Comparison of ENCODE assay signal across 16 cellular contexts in genomic region chr6:90062667-90063066, GRCh38.
"Had no signal": no experiment of that assay in that cellular context is flagged by ENCODE, and none has a peak within 500 bp of the region (broad histone marks: within the 10 kb centered on the region; RNA-seq: fewer than 3 reads in every experiment).

No MANE protein-coding gene starts in this region.

- DNase-seq: activated CD4-positive, alpha-beta T cell treated with anti-CD3 and anti-CD28 coated beads for 1 hour; activated gamma-delta T cell; dorsolateral prefrontal cortex; head of caudate nucleus; stimulated activated CD4-positive, alpha-beta T cell treated with anti-CD3 and anti-CD28 coated beads, Interleukin-12 subunit alpha, Interleukin-12 subunit beta, amount 100 ng/mL, for 4 hours; stimulated activated CD4-positive, alpha-beta T cell treated with anti-CD3 and anti-CD28 coated beads, Interleukin-1b, Interleukin-23, amount 100 ng/mL, for 48 hours; stimulated activated naive CD4-positive, alpha-beta T cell treated with Interleukin-2 at 50 U/mL for 16 hours; T-helper 17 cell; transverse colon; WERI-Rb-1 had no signal

- ATAC-seq: T-helper 17 cell had no signal

- H3K4me3 Mint-ChIP-seq: mesothelial cell of epicardium, nephron, T-helper 17 cell had no signal

- H3K4me1 ChIP-seq: transverse colon, vagina had no signal

- H3K27ac Mint-ChIP-seq: activated naive CD4-positive, alpha-beta T cell treated with anti-CD3 and anti-CD28 coated beads, Interleukin-2, amount 50 U/mL, for 24 hours; mesothelial cell of epicardium; nephron; T-helper 17 cell had no signal

- H3K4me1 Mint-ChIP-seq: mesothelial cell of epicardium, nephron had no signal

- H3K9me3 Mint-ChIP-seq: activated naive CD4-positive, alpha-beta T cell treated with anti-CD3 and anti-CD28 coated beads, Interleukin-2, amount 50 U/mL, for 24 hours had no signal

- H3K27me3 Mint-ChIP-seq: activated naive CD4-positive, alpha-beta T cell treated with anti-CD3 and anti-CD28 coated beads, Interleukin-2, amount 50 U/mL, for 24 hours; T-helper 17 cell had no signal

- H3K27ac ChIP-seq: cardiac muscle cell, dorsolateral prefrontal cortex, epithelial cell of prostate, transverse colon, vagina, WERI-Rb-1 had no signal

- H3K36me3 ChIP-seq: cardiac muscle cell, transverse colon, vagina, WERI-Rb-1 had no signal

- H3K27me3 ChIP-seq: cardiac muscle cell, dorsolateral prefrontal cortex, transverse colon, vagina had no signal

- H3K4me3 ChIP-seq: cardiac muscle cell, dorsolateral prefrontal cortex, transverse colon, vagina had no signal

- H3K9me3 ChIP-seq: transverse colon, vagina had no signal
